In the genomic region with DNA sequence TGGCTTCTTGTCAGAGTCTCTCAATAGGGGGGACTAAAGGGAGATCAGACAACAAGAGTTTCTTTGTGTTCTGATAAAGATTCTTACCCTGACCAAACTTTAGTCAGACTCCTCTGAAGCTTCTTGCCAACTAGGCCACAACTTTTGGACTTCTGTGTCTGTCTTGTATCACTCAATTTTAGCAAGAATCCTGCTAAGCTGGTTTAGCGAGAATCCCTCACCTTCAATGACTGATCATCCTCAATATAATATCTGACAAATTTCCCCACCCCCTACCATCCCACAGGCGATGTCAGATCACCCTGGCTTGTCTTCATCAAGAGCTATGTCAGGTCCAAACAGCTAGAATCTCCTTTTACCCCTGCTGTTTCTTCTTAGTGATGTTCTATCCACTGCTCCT, we compare ENCODE assay signal across 1 cellular context.
TF ChIP-seq lines count a peak whose summit lies in the region.

No MANE protein-coding gene starts in this region.

TF ChIP-seq in H1, 55 proteins besides CTCF, POLR2A, EP300 and RAD21 (continued from another document):
- TF ChIP-seq BRCA1 (IDR thresholded peaks at IDR 0.05; ENCODE audit: low read depth, low read length): no peak
- no peak for TF ChIP-seq PHF8 (conservative IDR thresholded peaks at IDR 0.05; ENCODE audit: low read depth, low read length)
- no peak for TF ChIP-seq SUZ12 (IDR thresholded peaks at IDR 0.05; ENCODE audit: low read length)
